Comparison of ENCODE assay signal across 16 cellular contexts in genomic region chr3:56931816-56932215, GRCh38.
DNase-seq lines count a peak whose midpoint lies in the region; ATAC-seq, FAIRE-seq and TF ChIP-seq lines count a peak whose summit lies in the region.
"Had no signal": no experiment of that assay in that cellular context is flagged by ENCODE, and none has a peak within 500 bp of the region (broad histone marks: within the 10 kb centered on the region; RNA-seq: fewer than 3 reads in every experiment).

No MANE protein-coding gene starts in this region.

- TF ChIP-seq POLR2A in endothelial cell of umbilical vein (IDR thresholded peaks at IDR 0.05; ENCODE audit: low read depth, low read length) (no peak), prostate gland (IDR thresholded peaks at IDR 0.05) (no peak)

- dilution Hi-C loops in endothelial cell of umbilical vein (cut with MboI; ENCODE audit: extremely low pct_ligation_motif_present, low sequenced_read_pairs), result no loop called here

- in situ Hi-C loops in Panc1 (cut with HindIII; ENCODE audit: low pct_unique_long_range_greater_than_20kb, low sequenced_read_pairs), result no loop called here

- H3K36me3 ChIP-seq in Panc1 (ENCODE audit: control insufficient read depth, insufficient read depth, low read length) (no peaks in the 10 kb centered on the region), endothelial cell of umbilical vein (ENCODE audit: control insufficient read depth in 2 of 2, extremely low read depth in 1 of 2, insufficient read depth in 2 of 2, low read length in 2 of 2) (no peaks in the 10 kb centered on the region), prostate gland (no peaks in the 10 kb centered on the region)
- H3K36me3 ChIP-seq: BLaER1 treated with 17β-estradiol and CSF1 and Interleukin-3, amounts not matched to agents 10 nM and 100 nM; HAP-1 had no signal

- H4K20me1 ChIP-seq in endothelial cell of umbilical vein (replicated peaks; ENCODE audit: control insufficient read depth, extremely low read depth, insufficient read depth, low read length), result no peaks in the 10 kb centered on the region
- H4K20me1 ChIP-seq: BLaER1 treated with 17β-estradiol and CSF1 and Interleukin-3, amounts not matched to agents 10 nM and 100 nM had no signal

- H3K9ac ChIP-seq in endothelial cell of umbilical vein (replicated peaks; ENCODE audit: extremely low read depth, insufficient read depth, low read length), result no peak overlapping the region
- H3K9ac ChIP-seq: BLaER1 treated with 17β-estradiol and CSF1 and Interleukin-3, amounts not matched to agents 10 nM and 100 nM had no signal

- peaks cover 54% of the 10 kb centered on the region for H3K4me1 Mint-ChIP-seq in activated naive CD4-positive, alpha-beta T cell treated with anti-CD3 and anti-CD28 coated beads, Interleukin-2, amount 50 U/mL, for 24 hours

- H3K9me3 Mint-ChIP-seq in activated naive CD4-positive, alpha-beta T cell treated with anti-CD3 and anti-CD28 coated beads, Interleukin-2, amount 50 U/mL, for 24 hours, result peaks cover 5% of the 10 kb centered on the region

- H3K4me1 ChIP-seq in Panc1 (ENCODE audit: control insufficient read depth, insufficient read depth, low read length) (peaks cover 12% of the 10 kb centered on the region), endothelial cell of umbilical vein (ENCODE audit: control insufficient read depth, extremely low read depth, insufficient read depth, low read length) (peaks cover 53% of the 10 kb centered on the region), prostate gland (replicated peaks) (no peaks in the 10 kb centered on the region)
- H3K4me1 ChIP-seq: HAP-1 had no signal

- no peaks in the 10 kb centered on the region for H3K27me3 ChIP-seq in Panc1 (ENCODE audit: control insufficient read depth, insufficient read depth, low read length)
- H3K27me3 ChIP-seq in endothelial cell of umbilical vein (ENCODE audit: control insufficient read depth in 2 of 2, insufficient read depth in 2 of 2, low read length in 2 of 2), result no peaks in the 10 kb centered on the region
- H3K27me3 ChIP-seq in prostate gland (replicated peaks; ENCODE audit: insufficient read depth), result no peaks in the 10 kb centered on the region
- H3K27me3 ChIP-seq: BLaER1 treated with 17β-estradiol and CSF1 and Interleukin-3, amounts not matched to agents 10 nM and 100 nM had no signal

- H2AFZ ChIP-seq in endothelial cell of umbilical vein (ENCODE audit: low read depth, low read length), result no peak overlapping the region

- H3K4me3 Mint-ChIP-seq in activated naive CD4-positive, alpha-beta T cell treated with anti-CD3 and anti-CD28 coated beads, Interleukin-2, amount 50 U/mL, for 24 hours, result no peak overlapping the region
- H3K4me3 Mint-ChIP-seq: CD4-positive, CD25-positive, alpha-beta regulatory T cell had no signal

- H3K9me1 ChIP-seq in endothelial cell of umbilical vein (replicated peaks; ENCODE audit: control insufficient read depth, extremely low read depth, insufficient read depth, low read length), result no peaks in the 10 kb centered on the region

- H3K36me3 Mint-ChIP-seq in activated naive CD4-positive, alpha-beta T cell treated with anti-CD3 and anti-CD28 coated beads, Interleukin-2, amount 50 U/mL, for 24 hours, result peaks cover 3% of the 10 kb centered on the region

- no peaks in the 10 kb centered on the region for H3K9me3 ChIP-seq in Panc1 (ENCODE audit: control insufficient read depth, insufficient read depth, low read depth, low read length)
- H3K9me3 ChIP-seq in endothelial cell of umbilical vein (replicated peaks; ENCODE audit: control insufficient read depth, insufficient read depth, low read length), result no peaks in the 10 kb centered on the region
- H3K9me3 ChIP-seq in prostate gland, result no peaks in the 10 kb centered on the region
- H3K9me3 ChIP-seq: HAP-1 had no signal

- H3K79me2 ChIP-seq in endothelial cell of umbilical vein (ENCODE audit: control insufficient read depth, insufficient read depth, low read length), result no peaks in the 10 kb centered on the region

- DNase-seq in activated naive CD4-positive, alpha-beta T cell treated with anti-CD3 and anti-CD28 coated beads, Interleukin-2, amount 50 U/mL, for 16 hours, result no peak
- DNase-seq in Panc1 (ENCODE audit: low read depth, low spot score) (no peak), endothelial cell of umbilical vein (ENCODE audit: low read depth, low spot score) (peak; percentile 40), superior temporal gyrus (ENCODE audit: extremely low spot score) (peak; percentile 53), prostate gland (ENCODE audit: low spot score) (no peak), NCI-H1105 (lab: John Stamatoyannopoulos, UW) (no peak)
- DNase-seq: ACHN; CD4-positive, CD25-positive, alpha-beta regulatory T cell; DMS53; GF-D8 had no signal

- BruUV-seq in Panc1 (replicated peaks; lab: Mats Ljungman, UMichigan), result TSS peak; percentile 47
- BruUV-seq in endothelial cell of umbilical vein (replicated peaks; lab: Mats Ljungman, UMichigan), result no TSS peak

- H3K4me3 ChIP-seq in Panc1 (ENCODE audit: low read depth in 2 of 2, low read length in 2 of 2), result no peak overlapping the region
- H3K4me3 ChIP-seq in endothelial cell of umbilical vein (replicated peaks in 1 of 3; ENCODE audit: insufficient read depth in 1 of 3, low read depth in 1 of 3, low read length in 3 of 3), result no peak overlapping the region
- no peak overlapping the region for H3K4me3 ChIP-seq in prostate gland
- H3K4me3 ChIP-seq: BLaER1 treated with 17β-estradiol and CSF1 and Interleukin-3, amounts not matched to agents 10 nM and 100 nM; HAP-1 had no signal

- ATAC-seq in Panc1, result no peak
- no peak for ATAC-seq in HG03469 (IDR thresholded peaks at IDR 0.05; ENCODE audit: unreplicated experiment)

- no peaks in the 10 kb centered on the region for H3K27me3 Mint-ChIP-seq in activated naive CD4-positive, alpha-beta T cell treated with anti-CD3 and anti-CD28 coated beads, Interleukin-2, amount 50 U/mL, for 24 hours

- H3K27ac ChIP-seq in Panc1 (ENCODE audit: low read length), result no peak overlapping the region; the same call in 1 of the 2 replicates
- no peak overlapping the region for H3K27ac ChIP-seq in endothelial cell of umbilical vein (ENCODE audit: insufficient read depth, low read depth, low read length)
- no peak overlapping the region for H3K27ac ChIP-seq in prostate gland
- H3K27ac ChIP-seq: BLaER1 treated with 17β-estradiol and CSF1 and Interleukin-3, amounts not matched to agents 10 nM and 100 nM had no signal

- intact Hi-C loops in Panc1 (cut with micrococcal nuclease; ENCODE audit: unreplicated experiment), result no loop called here
- intact Hi-C loops in endothelial cell of umbilical vein (cut with micrococcal nuclease), result no loop called here
- intact Hi-C loops in prostate gland (cut with DNase I), result loop anchor here (5.0 kb wide), 1 partner anchor 55 kb away; no protein-coding TSS in a partner anchor

- no peak for FAIRE-seq in endothelial cell of umbilical vein (lab: Jason Lieb, UNC)
- FAIRE-seq: GM19239, H1 had no signal

- POLR2A ChIA-PET in Panc1 (lab: Charles Lee), result no interaction called here
- POLR2A ChIA-PET in endothelial cell of umbilical vein (lab: Charles Lee), result no interaction called here

- TF ChIP-seq CTCF in Panc1 (IDR thresholded peaks at IDR 0.05) (no peak), endothelial cell of umbilical vein (IDR thresholded peaks at IDR 0.05; ENCODE audit: extremely low read depth in 1 of 2, insufficient read depth in 1 of 2, low read depth in 1 of 2, low read length in 2 of 2) (no peak), prostate gland (IDR thresholded peaks at IDR 0.05) (no peak)

- H3K27ac Mint-ChIP-seq in activated naive CD4-positive, alpha-beta T cell treated with anti-CD3 and anti-CD28 coated beads, Interleukin-2, amount 50 U/mL, for 24 hours, result peak overlapping the region; percentile 71

- CTCF ChIA-PET in Panc1 (lab: Charles Lee) (no interaction called here), endothelial cell of umbilical vein (lab: Charles Lee) (no interaction called here)

- no peak overlapping the region for H3K4me2 ChIP-seq in endothelial cell of umbilical vein (ENCODE audit: insufficient read depth, low read length)
- H3K4me2 ChIP-seq: BLaER1 treated with 17β-estradiol and CSF1 and Interleukin-3, amounts not matched to agents 10 nM and 100 nM had no signal

TF ChIP-seq in endothelial cell of umbilical vein, 7 proteins besides CTCF, POLR2A, EP300 and RAD21:
- TF ChIP-seq JUN (IDR thresholded peaks at IDR 0.05; ENCODE audit: borderline replicate concordance, insufficient read depth, insufficient read length, low read depth) (no peak), EZH2 (IDR thresholded peaks at IDR 0.05; ENCODE audit: borderline replicate concordance, low read depth, low read length, severe bottlenecking) (no peak), POLR2AphosphoS5 (IDR thresholded peaks at IDR 0.05; ENCODE audit: insufficient read depth, low read depth, low read length) (no peak)

Comparison
In these comparisons a context has a peak if more than half of its experiments do, and no peak if none do; other contexts are left out.
1. DNase-seq: peak in endothelial cell of umbilical vein (single experiment) and superior temporal gyrus (single experiment); none in activated naive CD4-positive, alpha-beta T cell treated with anti-CD3 and anti-CD28 coated beads, Interleukin-2, amount 50 U/mL, for 16 hours (single experiment), Panc1 (single experiment), prostate gland (single experiment) and NCI-H1105 (single experiment).